Comparison of ENCODE assay signal across 26 cellular contexts in the genomic region with DNA sequence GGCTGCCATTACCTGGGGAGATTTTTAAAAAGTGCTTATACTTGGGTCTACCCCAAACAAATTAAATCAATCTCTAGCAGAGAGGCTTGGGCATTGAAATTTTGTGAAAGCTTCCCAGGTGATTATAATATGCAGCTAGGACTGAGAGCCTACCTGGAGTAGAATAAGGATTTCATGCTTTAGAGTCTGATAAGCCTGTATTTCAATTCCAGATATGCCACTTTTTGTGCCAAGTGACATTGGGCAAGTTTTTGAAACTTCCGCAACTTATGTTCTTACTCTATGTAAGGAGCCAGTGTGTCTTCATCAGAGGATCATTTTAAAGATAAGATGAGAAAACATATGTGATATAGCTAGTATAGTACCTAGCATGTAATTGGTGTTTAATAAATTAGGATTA.
"Had no signal": no experiment of that assay in that cellular context is flagged by ENCODE, and none has a peak within 500 bp of the region (broad histone marks: within the 10 kb centered on the region; RNA-seq: fewer than 3 reads in every experiment).

No MANE protein-coding gene starts in this region.

- DNase-seq: activated CD4-positive, alpha-beta memory T cell treated with anti-CD3 and anti-CD28 coated beads, Interleukin-2, amount 10 ng/mL, durations not matched to agents 7 days and 5 days; activated CD4-positive, alpha-beta T cell treated with anti-CD3 and anti-CD28 coated beads, Interleukin-2, amount 10 ng/mL, durations not matched to agents 7 days and 5 days; activated CD4-positive, CD25-positive, alpha-beta regulatory T cell treated with anti-CD3 and anti-CD28 coated beads, Interleukin-2, amount 50 U/mL, for 72 hours; activated CD8-positive, alpha-beta memory T cell treated with anti-CD3 and anti-CD28 coated beads, Interleukin-2, amount 50 U/mL, for 48 hours; activated gamma-delta T cell; activated naive CD8-positive, alpha-beta T cell treated with anti-CD3 and anti-CD28 coated beads, Interleukin-2, amount 50 U/mL, for 24 hours; activated T-cell treated with anti-CD3 and anti-CD28 coated beads, Interleukin-2, amount 50 U/mL, for 24 hours; dorsolateral prefrontal cortex; effector memory CD4-positive, alpha-beta T cell; glutamatergic neuron; islet precursor cell; left cardiac atrium; mesenchymal stem cell; right lobe of liver; stimulated activated CD4-positive, alpha-beta T cell treated with anti-CD3 and anti-CD28 coated beads, Interleukin-12 subunit alpha, Interleukin-12 subunit beta, amount 100 ng/mL, for 4 hours; stimulated activated CD4-positive, alpha-beta T cell treated with anti-CD3 and anti-CD28 coated beads, Interleukin-4, amount 100 ng/mL, for 24 hours; T-helper 17 cell; T1000 had no signal

- H3K27me3 ChIP-seq: cardiac muscle cell, right lobe of liver, tibial nerve had no signal

- H3K4me3 ChIP-seq: cardiac muscle cell, coronary artery, dorsolateral prefrontal cortex, right lobe of liver, tibial nerve had no signal

- H3K9me3 ChIP-seq: right lobe of liver, tibial nerve had no signal

- H3K27ac ChIP-seq: cardiac muscle cell, coronary artery, dorsolateral prefrontal cortex, right lobe of liver had no signal

- H3K36me3 ChIP-seq: cardiac muscle cell, right lobe of liver, tibial nerve had no signal

- H3K4me1 ChIP-seq: right lobe of liver had no signal

- ATAC-seq: activated naive CD8-positive, alpha-beta T cell treated with anti-CD3 and anti-CD28 coated beads, Interleukin-2, amount 50 U/mL, for 24 hours; left cardiac atrium; natural killer cell treated with Interleukin-12 subunit alpha and Interleukin-12 subunit beta and Interleukin-15 and Interleukin-18, amount 100 ng/mL, for 72 hours; right lobe of liver; SK-N-SH treated with all-trans-retinoic acid at 6 μM for 48 hours; stimulated activated effector memory CD8-positive, alpha-beta T cell treated with anti-CD3 and anti-CD28 coated beads, Interleukin-12 subunit alpha, Interleukin-12 subunit beta, amount 100 ng/mL, for 72 hours; T-helper 17 cell had no signal

- FAIRE-seq: frontal cortex, urothelium cell line had no signal
